ENCODE assay signal across 8 cellular contexts in the genomic region with DNA sequence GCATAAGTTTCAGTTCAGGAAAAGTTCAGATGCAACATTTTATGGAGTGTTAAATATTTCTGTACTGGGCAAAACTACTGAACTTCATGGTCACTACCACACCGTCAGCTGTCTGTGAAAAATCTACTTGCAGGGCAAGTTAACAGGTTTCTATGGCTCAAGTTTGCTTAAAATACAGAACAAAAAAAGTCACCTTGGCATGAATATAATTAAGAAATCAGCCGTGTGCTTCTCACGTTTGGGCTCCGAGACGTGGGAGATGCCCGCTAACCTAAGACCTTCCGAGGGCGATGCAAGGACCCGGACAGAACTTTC. TPM values are rescaled to one million over a fixed set of nuclear protein-coding genes. Genes with fewer than 3 reads are reported as not detected.
A peak's percentile ranks its signal among the peaks of the same experiment; 100 is the strongest.
DNase-seq lines count a peak whose midpoint lies in the region; ATAC-seq and TF ChIP-seq lines count a peak whose summit lies in the region.

No MANE protein-coding gene starts in this region.

- 0 to 1% methylated on average over 1 to 9 of the region's 9 CpGs for WGBS in transverse colon (ENCODE audit: low coverage in 1 of 2), 2 donors

- H3K4me1 Mint-ChIP-seq in activated naive CD8-positive, alpha-beta T cell treated with anti-CD3 and anti-CD28 coated beads for 36 hours: peaks cover 52% of the 10 kb centered on the region

- no peaks in the 10 kb centered on the region for H3K27me3 Mint-ChIP-seq in activated naive CD8-positive, alpha-beta T cell treated with anti-CD3 and anti-CD28 coated beads for 36 hours

- H3K27me3 ChIP-seq in HAP-1 (ENCODE audit: low read depth) (no peaks in the 10 kb centered on the region), left lung (no peaks in the 10 kb centered on the region), transverse colon (no peaks in the 10 kb centered on the region)

- peak overlapping the region; percentile 89 for H3K27ac Mint-ChIP-seq in activated naive CD8-positive, alpha-beta T cell treated with anti-CD3 and anti-CD28 coated beads for 36 hours

- H3K27ac ChIP-seq in left lung (peak overlapping the region; percentile 88 to 94), transverse colon (peak overlapping the region; percentile 96 to 100 (median 99))

- H3K4me3 ChIP-seq in AG10803 (ENCODE audit: low read length) (peak overlapping the region; percentile 85), HAP-1 (peak overlapping the region; percentile 39), left lung (peak overlapping the region; percentile 64 to 82), transverse colon (peak overlapping the region; percentile 62 to 99 (median 96))

- H3K36me3 Mint-ChIP-seq in activated naive CD8-positive, alpha-beta T cell treated with anti-CD3 and anti-CD28 coated beads for 36 hours: peaks cover 18% of the 10 kb centered on the region

- no peak for TF ChIP-seq EP300 in transverse colon (IDR thresholded peaks at IDR 0.05; ENCODE audit: low read depth)

- H3K9me3 ChIP-seq in HAP-1 (no peaks in the 10 kb centered on the region), left lung (no peaks in the 10 kb centered on the region), transverse colon (no peaks in the 10 kb centered on the region)

- ATAC-seq in left lung (no peak), HG02852 (IDR thresholded peaks at IDR 0.05; ENCODE audit: unreplicated experiment) (no peak)

- intact Hi-C loops in left lung (cut with DNase I) (no loop called here), transverse colon (cut with DNase I; ENCODE audit: low total_unique reads) (no loop called here)

- in situ Hi-C loops in HAP-1 (cut with MboI; ENCODE audit: low sequenced_read_pairs) (no loop called here), transverse colon (cut with MboI; ENCODE audit: low pct_ligation_motif_present in 1 of 4, low pct_unique_long_range_greater_than_20kb in 1 of 4, low sequenced_read_pairs in 3 of 4) (no loop called here)

- H3K4me3 Mint-ChIP-seq in activated naive CD8-positive, alpha-beta T cell treated with anti-CD3 and anti-CD28 coated beads for 36 hours: peak overlapping the region; percentile 85

- no peak for DNase-seq in AG10803 (ENCODE audit: low read depth)
- no peak for DNase-seq in HAP-1 (ENCODE audit: low spot score in 2 of 2)
- no peak for DNase-seq in activated naive CD8-positive, alpha-beta T cell treated with anti-CD3 and anti-CD28 coated beads for 36 hours
- no peak for DNase-seq in left lung
- DNase-seq in transverse colon: no peak
- no peak for DNase-seq in SIG-M5 (lab: John Stamatoyannopoulos, UW)
- DNase-seq in superior temporal gyrus (ENCODE audit: extremely low spot score): no peak

- H3K4me1 ChIP-seq in HAP-1 (peaks cover 17% of the 10 kb centered on the region), left lung (peaks cover 19 to 57% of the 10 kb centered on the region in 2 donors), transverse colon (peaks cover 19 to 55% (median 42%) of the 10 kb centered on the region in 4 donors)

- H3K36me3 ChIP-seq in HAP-1 (replicated peaks) (no peaks in the 10 kb centered on the region), left lung (no peaks in the 10 kb centered on the region), transverse colon (no peaks in the 10 kb centered on the region)

- no peak for TF ChIP-seq CTCF in AG10803 (conservative IDR thresholded peaks at IDR 0.05; ENCODE audit: low read length)
- no peak for TF ChIP-seq CTCF in left lung (IDR thresholded peaks at IDR 0.05)
- TF ChIP-seq CTCF in transverse colon (IDR thresholded peaks at IDR 0.05): no peak

- TF ChIP-seq POLR2A in transverse colon (IDR thresholded peaks at IDR 0.05): no peak

- no peaks in the 10 kb centered on the region for H3K9me3 Mint-ChIP-seq in activated naive CD8-positive, alpha-beta T cell treated with anti-CD3 and anti-CD28 coated beads for 36 hours

RNA-seq across cellular contexts. Expression of gene TAPT1, which starts 0.6 kb away (rescaled TPM):
- 10 to 100 TPM; 28.5 to 31.3 TPM for total RNA-seq in activated naive CD8-positive, alpha-beta T cell treated with anti-CD3 and anti-CD28 coated beads for 36 hours
- 10 to 100 TPM; 42.9 to 60.4 TPM for total RNA-seq in left lung
- total RNA-seq in transverse colon: 10 to 100 TPM; 21.5 to 54.6 (median 29.8) TPM

Comparison
In these comparisons a context has a peak if more than half of its experiments do, and no peak if none do; other contexts are left out.
1. H3K4me3 ChIP-seq: peak in every context shown above with its lines; median percentile 96 in transverse colon; 85 in AG10803; 73 in left lung; 39 in HAP-1.